In the genomic region with DNA sequence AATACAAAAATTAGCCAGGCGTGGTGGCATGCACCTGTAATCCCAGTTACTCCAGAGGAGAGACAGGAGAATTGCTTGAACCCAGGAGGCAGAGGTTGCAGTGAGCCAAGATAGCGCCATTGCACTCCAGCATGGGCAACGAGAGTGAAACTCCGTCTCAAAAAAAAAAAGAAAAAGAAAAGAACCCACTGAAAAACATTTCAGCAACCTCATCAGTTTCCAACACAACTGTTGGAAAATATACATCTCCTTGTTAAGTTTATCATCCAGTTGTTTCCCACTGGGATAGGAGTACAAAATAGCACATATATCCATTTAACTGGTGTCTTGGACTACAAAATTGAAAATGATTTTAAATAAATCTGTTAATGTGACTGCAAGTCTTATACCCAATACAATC, we compare ENCODE assay signal across 8 cellular contexts. TPM values are rescaled to one million over a fixed set of nuclear protein-coding genes. Genes with fewer than 3 reads are reported as not detected.
DNase-seq lines count a peak whose midpoint lies in the region; ATAC-seq and TF ChIP-seq lines count a peak whose summit lies in the region.

No MANE protein-coding gene starts in this region.

- no peak overlapping the region for H3K27ac Mint-ChIP-seq in dendritic cell treated with granulocyte-macrophage colony-stimulating factor and Interleukin-4, amounts not matched to agents 40 ng/mL and 50 ng/mL, for 4 days

- DNase-seq in GM12865 (ENCODE audit: low read depth): no peak
- DNase-seq in osteoblast (ENCODE audit: insufficient read length, low spot score, missing footprints): no peak
- DNase-seq in islet precursor cell: no peak
- DNase-seq in DMS79 (lab: John Stamatoyannopoulos, UW): no peak
- DNase-seq in NCI-H82 treated with DMSO at 0.1 percent for 48 hours (lab: John Stamatoyannopoulos, UW; ENCODE audit: unreplicated experiment): no peak
- DNase-seq in omental fat pad (ENCODE audit: low spot score): no peak

- H3K79me2 ChIP-seq in OCI-LY3 (ENCODE audit: low read length) (peaks cover 73% of the 10 kb centered on the region), osteoblast (ENCODE audit: insufficient read depth, low read length) (peaks cover 72% of the 10 kb centered on the region)

- H4K20me1 ChIP-seq in OCI-LY3 (ENCODE audit: insufficient read depth, low read length) (peaks cover 51% of the 10 kb centered on the region), osteoblast (ENCODE audit: insufficient read depth, low read length) (peaks cover 36% of the 10 kb centered on the region)

- H3K27ac ChIP-seq in OCI-LY3 (ENCODE audit: low read length): no peak overlapping the region
- H3K27ac ChIP-seq in osteoblast (ENCODE audit: low read depth, low read length): no peak overlapping the region

- no peak for TF ChIP-seq CTCF in GM12865 (IDR thresholded peaks at IDR 0.05; ENCODE audit: insufficient read depth, low read depth, low read length, missing control alignments)
- TF ChIP-seq CTCF in OCI-LY3 (IDR thresholded peaks at IDR 0.05; ENCODE audit: low read depth, low read length): no peak
- no peak for TF ChIP-seq CTCF in osteoblast (IDR thresholded peaks at IDR 0.05; ENCODE audit: extremely low read depth, low read depth, low read length)
- no peak for TF ChIP-seq CTCF in omental fat pad (IDR thresholded peaks at IDR 0.05)

- H3K4me2 ChIP-seq in OCI-LY3 (ENCODE audit: low read length) (peak overlapping the region; percentile 93), osteoblast (ENCODE audit: insufficient read depth, low read length) (peak overlapping the region; percentile 93)

- H3K4me1 ChIP-seq in OCI-LY3 (ENCODE audit: low read length): peaks cover 12% of the 10 kb centered on the region
- H3K4me1 ChIP-seq in osteoblast (ENCODE audit: insufficient read depth, low read length): peaks cover 6% of the 10 kb centered on the region

- peaks cover 20% of the 10 kb centered on the region for H3K4me1 Mint-ChIP-seq in dendritic cell treated with granulocyte-macrophage colony-stimulating factor and Interleukin-4, amounts not matched to agents 40 ng/mL and 50 ng/mL, for 4 days (ENCODE audit: low read depth)

- H3K9me3 Mint-ChIP-seq in dendritic cell treated with granulocyte-macrophage colony-stimulating factor and Interleukin-4, amounts not matched to agents 40 ng/mL and 50 ng/mL, for 4 days: no peaks in the 10 kb centered on the region

- H2AFZ ChIP-seq in OCI-LY3 (ENCODE audit: low read depth, low read length) (no peak overlapping the region), osteoblast (ENCODE audit: low read length) (no peak overlapping the region)

- no peak overlapping the region for H3K9ac ChIP-seq in OCI-LY3 (ENCODE audit: low read length)

- H3K36me3 ChIP-seq in OCI-LY3 (replicated peaks; ENCODE audit: low read depth, low read length) (peaks cover 21% of the 10 kb centered on the region), osteoblast (ENCODE audit: insufficient read depth, low read length) (peaks cover 10% of the 10 kb centered on the region)

- no peaks in the 10 kb centered on the region for H3K27me3 Mint-ChIP-seq in dendritic cell treated with granulocyte-macrophage colony-stimulating factor and Interleukin-4, amounts not matched to agents 40 ng/mL and 50 ng/mL, for 4 days

- H3K27me3 ChIP-seq in OCI-LY3 (ENCODE audit: low read depth, low read length): no peaks in the 10 kb centered on the region
- H3K27me3 ChIP-seq in osteoblast (ENCODE audit: insufficient read depth, low read length): no peaks in the 10 kb centered on the region

- intact Hi-C loops in dendritic cell treated with granulocyte-macrophage colony-stimulating factor and Interleukin-4, amounts not matched to agents 40 ng/mL and 50 ng/mL, for 4 days (cut with micrococcal nuclease): no loop called here

- no peak for ATAC-seq in omental fat pad (ENCODE audit: low FRiP score)

- H3K4me3 ChIP-seq in GM12865 (ENCODE audit: low read depth, low read length): peak overlapping the region; percentile 85
- peak overlapping the region; percentile 99 for H3K4me3 ChIP-seq in OCI-LY3 (ENCODE audit: low read length)
- H3K4me3 ChIP-seq in osteoblast (ENCODE audit: insufficient read depth, low read length): peak overlapping the region; percentile 100

- H3K4me3 Mint-ChIP-seq in dendritic cell treated with granulocyte-macrophage colony-stimulating factor and Interleukin-4, amounts not matched to agents 40 ng/mL and 50 ng/mL, for 4 days: peak overlapping the region; percentile 20

- peaks cover 45% of the 10 kb centered on the region for H3K36me3 Mint-ChIP-seq in dendritic cell treated with granulocyte-macrophage colony-stimulating factor and Interleukin-4, amounts not matched to agents 40 ng/mL and 50 ng/mL, for 4 days (ENCODE audit: low read depth)

- H3K9me3 ChIP-seq in OCI-LY3 (ENCODE audit: insufficient read depth, low read length) (no peaks in the 10 kb centered on the region), osteoblast (ENCODE audit: low read depth, low read length) (no peaks in the 10 kb centered on the region)

RNA-seq across cellular contexts. Expression of a gene that starts 2.2 kb away (rescaled TPM):
- total RNA-seq in osteoblast (467 and 473 TPM in 2 replicates), omental fat pad (100 to 1,000 TPM; 244 to 333 (median 297) TPM)
